Comparison of ENCODE assay signal across 17 cellular contexts in genomic region chr19:35295453-35295791, GRCh38. TPM values are rescaled to one million over a fixed set of nuclear protein-coding genes. Genes with fewer than 3 reads are reported as not detected.
"Had no signal": no experiment of that assay in that cellular context is flagged by ENCODE, and none has a peak within 500 bp of the region (broad histone marks: within the 10 kb centered on the region; RNA-seq: fewer than 3 reads in every experiment).

No MANE protein-coding gene starts in this region.

- H3K27ac ChIP-seq: epithelial cell of prostate, gastrocnemius medialis, heart right ventricle, left lung, ovary, suprapubic skin had no signal

- H3K4me3 Mint-ChIP-seq: activated naive CD4-positive, alpha-beta T cell treated with anti-CD3 and anti-CD28 coated beads, Interleukin-2, amount 50 U/mL, for 24 hours; brain; central memory CD8-positive, alpha-beta T cell; nephron progenitor cell; T-helper 2 cell treated with Interferon-gamma antibody and Interleukin-4, amounts not matched to agents 5 μg/mL and 100 μg/mL, for 36 hours had no signal

- FAIRE-seq: islet of Langerhans had no signal

- H3K9me3 ChIP-seq: gastrocnemius medialis, heart right ventricle, left lung, ovary, suprapubic skin had no signal

- H3K4me1 ChIP-seq: gastrocnemius medialis had no signal

- H3K4me3 ChIP-seq: gastrocnemius medialis, heart right ventricle, left lung, ovary, suprapubic skin had no signal

- H3K36me3 ChIP-seq: gastrocnemius medialis, heart right ventricle, left lung, ovary, suprapubic skin had no signal

- H3K27ac Mint-ChIP-seq: activated naive CD4-positive, alpha-beta T cell treated with anti-CD3 and anti-CD28 coated beads, Interleukin-2, amount 50 U/mL, for 24 hours; brain; effector memory CD8-positive, alpha-beta T cell; nephron progenitor cell had no signal

- H3K36me3 Mint-ChIP-seq: activated naive CD4-positive, alpha-beta T cell treated with anti-CD3 and anti-CD28 coated beads, Interleukin-2, amount 50 U/mL, for 24 hours; brain had no signal

- H3K4me1 Mint-ChIP-seq: brain; central memory CD8-positive, alpha-beta T cell had no signal

- ATAC-seq: gastrocnemius medialis, heart right ventricle, left lung had no signal

- H3K27me3 ChIP-seq: ovary had no signal

- DNase-seq: activated T-cell treated with anti-CD3 and anti-CD28 coated beads for 4 hours, amygdala, cortex of kidney, gastrocnemius medialis, heart right ventricle, nephron progenitor cell, ovary had no signal

- H3K9me3 Mint-ChIP-seq: activated naive CD4-positive, alpha-beta T cell treated with anti-CD3 and anti-CD28 coated beads, Interleukin-2, amount 50 U/mL, for 24 hours; central memory CD8-positive, alpha-beta T cell; effector memory CD8-positive, alpha-beta T cell; nephron progenitor cell; T-helper 2 cell treated with Interferon-gamma antibody and Interleukin-4, amounts not matched to agents 5 μg/mL and 100 μg/mL, for 36 hours had no signal

- H3K27me3 Mint-ChIP-seq: activated naive CD4-positive, alpha-beta T cell treated with anti-CD3 and anti-CD28 coated beads, Interleukin-2, amount 50 U/mL, for 24 hours had no signal

RNA-seq across cellular contexts. Expression of gene MAG, which starts 3.5 kb away (rescaled TPM):
- total RNA-seq: left lung, suprapubic skin, ureter had no signal

RNA-seq across cellular contexts. Expression of gene HAMP, which starts 13.1 kb away (rescaled TPM):
- total RNA-seq: gastrocnemius medialis had no signal

RNA-seq across cellular contexts. Expression of gene CD22, which starts 33.6 kb away (rescaled TPM):
- total RNA-seq: suprapubic skin had no signal
